Comparison of ENCODE assay signal across 1 cellular context in the genomic region with DNA sequence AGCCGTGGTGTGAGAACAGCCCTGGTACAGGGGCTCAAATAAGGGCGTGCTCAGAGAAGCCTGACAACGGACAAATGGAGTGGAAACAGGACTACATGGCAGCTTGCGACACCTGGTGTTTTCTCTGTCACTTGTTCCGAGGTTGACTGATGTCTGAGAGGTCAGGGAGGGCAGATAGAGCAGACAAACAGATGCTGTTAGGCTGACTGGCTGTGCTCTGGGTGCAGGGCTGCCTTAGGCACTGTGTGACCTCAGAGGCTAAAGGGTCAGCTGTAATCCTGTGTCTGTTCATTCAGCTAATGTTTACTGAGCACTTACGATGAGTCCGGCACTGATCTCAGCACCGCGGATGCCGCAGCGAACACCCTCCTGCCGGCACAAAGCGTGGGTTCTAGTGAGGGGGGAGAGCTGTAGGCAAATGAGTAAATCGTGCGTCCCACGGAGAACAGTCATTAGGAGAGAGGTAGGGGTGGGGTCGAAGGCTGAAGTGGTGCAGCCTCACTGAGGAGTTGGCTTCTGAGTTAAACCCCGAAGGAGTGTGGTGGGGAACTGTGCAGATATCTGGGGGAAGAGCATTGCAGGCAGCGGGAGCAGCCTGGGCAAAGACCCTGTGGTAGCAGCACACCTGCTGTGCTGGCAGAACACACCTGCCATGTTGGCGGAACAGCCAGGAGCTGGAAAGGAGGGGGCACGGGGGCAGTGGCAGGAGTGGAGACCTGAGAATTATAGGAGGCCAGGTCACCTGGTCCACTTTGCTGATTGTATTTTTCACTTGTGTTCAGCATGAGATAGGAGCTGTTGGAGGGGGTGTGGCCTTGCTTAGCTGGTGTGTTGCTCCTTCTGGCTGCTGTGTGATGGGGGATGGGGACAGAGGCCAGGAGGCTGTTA.
TF ChIP-seq lines count a peak whose summit lies in the region.

No MANE protein-coding gene starts in this region.

TF ChIP-seq in SK-N-SH, 30 proteins besides CTCF, POLR2A, EP300 and RAD21 (continued from another document):
- TF ChIP-seq CHD2 (IDR thresholded peaks at IDR 0.05; ENCODE audit: low read length, partially characterized antibody) (no peak), FOXJ3 (CRISPR knock-in tag; IDR thresholded peaks at IDR 0.05) (no peak), EZH2phosphoT487 (IDR thresholded peaks at IDR 0.05; ENCODE audit: borderline replicate concordance, low read depth) (no peak), FOSL2 (IDR thresholded peaks at IDR 0.05; ENCODE audit: borderline replicate concordance, low read depth) (no peak), GATA2 (CRISPR knock-in tag; IDR thresholded peaks at IDR 0.05) (no peak), RXRA (IDR thresholded peaks at IDR 0.05; ENCODE audit: borderline replicate concordance, low read depth) (no peak), TCF12 (IDR thresholded peaks at IDR 0.05) (no peak), ELF1 (IDR thresholded peaks at IDR 0.05) (no peak), TEAD4 (IDR thresholded peaks at IDR 0.05; ENCODE audit: borderline replicate concordance, insufficient read depth) (no peak)
- TF ChIP-seq, protein P1, sequence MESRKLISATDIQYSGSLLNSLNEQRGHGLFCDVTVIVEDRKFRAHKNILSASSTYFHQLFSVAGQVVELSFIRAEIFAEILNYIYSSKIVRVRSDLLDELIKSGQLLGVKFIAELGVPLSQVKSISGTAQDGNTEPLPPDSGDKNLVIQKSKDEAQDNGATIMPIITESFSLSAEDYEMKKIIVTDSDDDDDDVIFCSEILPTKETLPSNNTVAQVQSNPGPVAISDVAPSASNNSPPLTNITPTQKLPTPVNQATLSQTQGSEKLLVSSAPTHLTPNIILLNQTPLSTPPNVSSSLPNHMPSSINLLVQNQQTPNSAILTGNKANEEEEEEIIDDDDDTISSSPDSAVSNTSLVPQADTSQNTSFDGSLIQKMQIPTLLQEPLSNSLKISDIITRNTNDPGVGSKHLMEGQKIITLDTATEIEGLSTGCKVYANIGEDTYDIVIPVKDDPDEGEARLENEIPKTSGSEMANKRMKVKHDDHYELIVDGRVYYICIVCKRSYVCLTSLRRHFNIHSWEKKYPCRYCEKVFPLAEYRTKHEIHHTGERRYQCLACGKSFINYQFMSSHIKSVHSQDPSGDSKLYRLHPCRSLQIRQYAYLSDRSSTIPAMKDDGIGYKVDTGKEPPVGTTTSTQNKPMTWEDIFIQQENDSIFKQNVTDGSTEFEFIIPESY (IDR thresholded peaks at IDR 0.05; ENCODE audit: borderline replicate concordance, low read depth) = no peak
- TF ChIP-seq, protein P2, sequence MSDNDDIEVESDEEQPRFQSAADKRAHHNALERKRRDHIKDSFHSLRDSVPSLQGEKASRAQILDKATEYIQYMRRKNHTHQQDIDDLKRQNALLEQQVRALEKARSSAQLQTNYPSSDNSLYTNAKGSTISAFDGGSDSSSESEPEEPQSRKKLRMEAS (IDR thresholded peaks at IDR 0.05; ENCODE audit: low read depth) = no peak
- TF ChIP-seq, protein P3, sequence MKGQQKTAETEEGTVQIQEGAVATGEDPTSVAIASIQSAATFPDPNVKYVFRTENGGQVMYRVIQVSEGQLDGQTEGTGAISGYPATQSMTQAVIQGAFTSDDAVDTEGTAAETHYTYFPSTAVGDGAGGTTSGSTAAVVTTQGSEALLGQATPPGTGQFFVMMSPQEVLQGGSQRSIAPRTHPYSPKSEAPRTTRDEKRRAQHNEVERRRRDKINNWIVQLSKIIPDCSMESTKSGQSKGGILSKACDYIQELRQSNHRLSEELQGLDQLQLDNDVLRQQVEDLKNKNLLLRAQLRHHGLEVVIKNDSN (IDR thresholded peaks at IDR 0.05; ENCODE audit: borderline replicate concordance, low read depth) = no peak
- TF ChIP-seq, protein P4, sequence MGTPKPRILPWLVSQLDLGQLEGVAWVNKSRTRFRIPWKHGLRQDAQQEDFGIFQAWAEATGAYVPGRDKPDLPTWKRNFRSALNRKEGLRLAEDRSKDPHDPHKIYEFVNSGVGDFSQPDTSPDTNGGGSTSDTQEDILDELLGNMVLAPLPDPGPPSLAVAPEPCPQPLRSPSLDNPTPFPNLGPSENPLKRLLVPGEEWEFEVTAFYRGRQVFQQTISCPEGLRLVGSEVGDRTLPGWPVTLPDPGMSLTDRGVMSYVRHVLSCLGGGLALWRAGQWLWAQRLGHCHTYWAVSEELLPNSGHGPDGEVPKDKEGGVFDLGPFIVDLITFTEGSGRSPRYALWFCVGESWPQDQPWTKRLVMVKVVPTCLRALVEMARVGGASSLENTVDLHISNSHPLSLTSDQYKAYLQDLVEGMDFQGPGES (IDR thresholded peaks at IDR 0.05; ENCODE audit: low read depth, low read length) = no peak
